Comparison of ENCODE assay signal across 8 cellular contexts in the genomic region with DNA sequence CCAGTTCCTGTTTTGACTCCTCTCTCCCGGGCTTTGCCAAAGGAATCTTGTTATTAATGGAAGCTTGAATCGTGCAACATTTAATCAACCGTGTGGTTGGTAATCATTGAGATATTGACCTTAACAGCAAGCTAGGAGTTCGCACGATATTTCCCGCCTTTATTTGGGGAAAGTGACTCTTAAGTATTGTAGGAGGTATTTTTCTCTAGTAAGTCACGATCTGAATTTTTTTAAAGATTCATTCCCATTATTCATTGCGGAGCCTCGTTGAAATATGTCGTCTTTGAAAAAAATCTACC. TPM values are rescaled to one million over a fixed set of nuclear protein-coding genes. Genes with fewer than 3 reads are reported as not detected.
A peak's percentile ranks its signal among the peaks of the same experiment; 100 is the strongest.
DNase-seq lines count a peak whose midpoint lies in the region; ATAC-seq and TF ChIP-seq lines count a peak whose summit lies in the region.

No MANE protein-coding gene starts in this region.

- no peak for TF ChIP-seq POLR2A in gastrocnemius medialis (IDR thresholded peaks at IDR 0.05)

- DNase-seq in T-cell (no peak), fibroblast of villous mesenchyme (ENCODE audit: low read depth) (no peak), gastrocnemius medialis (no peak), globus pallidus (ENCODE audit: low spot score) (no peak), NCI-H128 (lab: John Stamatoyannopoulos, UW; ENCODE audit: unreplicated experiment) (no peak)
- DNase-seq in activated effector memory CD4-positive, alpha-beta T cell treated with anti-CD3 and anti-CD28 coated beads, Interleukin-2, amount 50 U/mL, for 16 hours: no peak
- DNase-seq in activated CD4-positive, CD25-positive, alpha-beta regulatory T cell (lab: John Stamatoyannopoulos, UW): no peak

- H3K4me3 Mint-ChIP-seq in T-cell: peak overlapping the region; percentile 93 to 96 (median 95)

- no peaks in the 10 kb centered on the region for H3K27me3 ChIP-seq in gastrocnemius medialis

- TF ChIP-seq CTCF in fibroblast of villous mesenchyme (IDR thresholded peaks at IDR 0.05; ENCODE audit: insufficient read depth, low read depth, low read length): no peak
- TF ChIP-seq CTCF in gastrocnemius medialis (IDR thresholded peaks at IDR 0.05 in 4 of 5, conservative IDR thresholded peaks at IDR 0.05 in 1 of 5): no peak

- H3K9me3 Mint-ChIP-seq in T-cell: no peaks in the 10 kb centered on the region

- POLR2A ChIA-PET in T-cell (lab: Charles Lee): no interaction called here

- in situ Hi-C loops in gastrocnemius medialis (cut with MboI; ENCODE audit: low sequenced_read_pairs in 4 of 4): loop anchor here in 1 of 4 donors (10.0 kb wide), 1 partner anchor 50 kb away; a partner anchor contains a TSS

- peaks cover 33 to 44% (median 41%) of the 10 kb centered on the region in 3 donors for H3K4me1 Mint-ChIP-seq in T-cell

- peak overlapping the region; percentile 85 to 90 (median 88) for H3K27ac ChIP-seq in gastrocnemius medialis

- H3K27ac Mint-ChIP-seq in T-cell: peak overlapping the region; percentile 94 to 97

- H3K4me3 ChIP-seq in fibroblast of villous mesenchyme (ENCODE audit: low read depth, low read length) (peak overlapping the region; percentile 95), gastrocnemius medialis (peak overlapping the region; percentile 78 to 99 (median 82))

- peaks cover 0 to 6% of the 10 kb centered on the region in 2 donors for H3K36me3 ChIP-seq in gastrocnemius medialis

- CTCF ChIA-PET in T-cell (lab: Charles Lee): interaction anchor here in 1 of 2 donors (0.8 kb wide), 1 partner anchor 47 kb away, joined by 3 read pairs; no protein-coding TSS in a partner anchor

- intact Hi-C loops in gastrocnemius medialis (cut with DNase I; ENCODE audit: low total_unique reads): loop anchor here (1.0 to 10.0 kb wide), 3 partner anchors 47 to 1230 kb away; a partner anchor contains a TSS

- peaks cover 6% of the 10 kb centered on the region for H3K36me3 Mint-ChIP-seq in T-cell

- peaks cover 12 to 16% of the 10 kb centered on the region in 2 donors for H3K4me1 ChIP-seq in gastrocnemius medialis

- H3K9me3 ChIP-seq in gastrocnemius medialis: no peaks in the 10 kb centered on the region

- ATAC-seq in GM19455 (IDR thresholded peaks at IDR 0.05; ENCODE audit: unreplicated experiment) (peak; percentile 1), T-cell (replicated peaks in 1 of 4) (no peak), gastrocnemius medialis (no peak)

- peaks cover 6 to 7% of the 10 kb centered on the region in 2 donors for H3K27me3 Mint-ChIP-seq in T-cell

RNA-seq across cellular contexts. Expression of a gene that starts 0.7 kb away (rescaled TPM):
- total RNA-seq in T-cell: 10 to 100 TPM; 11.0 to 19.5 (median 16.4) TPM
- total RNA-seq in fibroblast of villous mesenchyme: 8.1 and 14.2 TPM in 2 replicates
- total RNA-seq in gastrocnemius medialis: 1 to 10 TPM; 3.6 to 9.7 (median 5.6) TPM

RNA-seq across cellular contexts. Expression of a gene that starts 46.4 kb away (rescaled TPM):
- total RNA-seq in T-cell (1 to 10 TPM; 1.3 to 2.5 (median 2.0) TPM), fibroblast of villous mesenchyme (1.6 and 5.6 TPM in 2 replicates), gastrocnemius medialis (1 to 10 TPM in 3 of 4 donors, under 1 TPM in 1; 0.47 to 5.9 (median 2.1) TPM)
